ENCODE assay signal across 13 cellular contexts in the genomic region with DNA sequence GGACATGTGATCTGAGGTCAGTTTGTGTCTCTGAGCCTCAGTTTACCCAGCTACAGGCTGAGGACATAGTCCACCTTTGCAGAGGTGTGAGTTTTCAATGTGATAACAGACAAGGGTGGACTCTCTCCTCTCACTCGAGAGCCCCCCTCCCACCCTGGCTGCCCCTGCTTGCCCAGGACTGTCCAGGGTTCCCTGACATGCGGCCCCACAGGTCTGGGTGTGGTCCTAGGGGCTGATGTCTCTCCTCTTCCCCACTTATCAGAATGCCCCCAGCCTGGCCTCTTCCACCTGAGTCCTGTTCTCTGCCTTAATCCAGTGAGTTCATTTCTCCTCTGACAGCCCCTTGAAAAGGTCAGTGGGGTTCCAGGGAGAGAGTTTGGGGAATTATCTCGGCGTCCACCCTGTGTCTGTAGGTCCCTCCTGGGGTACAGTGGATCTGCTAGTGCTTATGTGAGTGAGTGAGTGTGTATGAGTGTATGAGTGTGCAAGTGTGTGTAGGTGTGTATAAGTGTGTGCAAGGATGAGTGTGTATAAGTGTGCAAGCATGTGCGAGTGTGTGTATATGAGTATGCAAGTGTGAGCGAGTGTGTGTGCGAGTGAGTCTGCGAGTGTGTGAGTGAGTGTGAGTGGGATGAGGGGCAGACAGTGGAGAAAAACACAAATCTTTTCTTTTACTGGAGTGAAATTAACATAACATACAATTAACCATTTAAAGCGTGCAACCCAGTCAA.
DNase-seq lines count a peak whose midpoint lies in the region; ATAC-seq, FAIRE-seq and TF ChIP-seq lines count a peak whose summit lies in the region.
"Had no signal": no experiment of that assay in that cellular context is flagged by ENCODE, and none has a peak within 500 bp of the region (broad histone marks: within the 10 kb centered on the region; RNA-seq: fewer than 3 reads in every experiment).

No MANE protein-coding gene starts in this region.

- H3K36me3 ChIP-seq in heart left ventricle (no peaks in the 10 kb centered on the region), kidney (ENCODE audit: control insufficient read depth in 1 of 2, insufficient read depth in 2 of 2, low read length in 2 of 2) (no peaks in the 10 kb centered on the region), osteoblast (ENCODE audit: insufficient read depth, low read length) (no peaks in the 10 kb centered on the region)

- DNase-seq in Right ventricle myocardium superior (peak; percentile 23), heart left ventricle (no peak), kidney (peak; percentile 31), osteoblast (ENCODE audit: insufficient read length, low spot score, missing footprints) (peak; percentile 71), urothelium cell line (ENCODE audit: low spot score) (no peak), NCI-H1930 (lab: John Stamatoyannopoulos, UW) (no peak), D341Med (ENCODE audit: low spot score) (no peak)
- no peak for DNase-seq in activated CD4-positive, alpha-beta T cell treated with anti-CD3 and anti-CD28 coated beads, Interleukin-2, amount 50 U/mL, for 4 hours
- DNase-seq: NCI-H146, NCI-H226, NCI-H526 treated with DMSO at 0.1 percent for 48 hours had no signal

- no peak for FAIRE-seq in kidney (lab: Jason Lieb, UNC)
- FAIRE-seq in urothelium cell line (lab: Jason Lieb, UNC), result peak; percentile 93

- H3K9ac ChIP-seq in kidney (ENCODE audit: low read length in 2 of 2), result no peak overlapping the region

- ATAC-seq in Right ventricle myocardium superior (ENCODE audit: poor library complexity) (no peak), heart left ventricle (no peak)

- no peak overlapping the region for H3K4me2 ChIP-seq in osteoblast (ENCODE audit: insufficient read depth, low read length)

- H3K27ac ChIP-seq in heart left ventricle, result no peak overlapping the region
- H3K27ac ChIP-seq in kidney (ENCODE audit: low read depth in 2 of 2, low read length in 2 of 2), result no peak overlapping the region
- no peak overlapping the region for H3K27ac ChIP-seq in osteoblast (ENCODE audit: low read depth, low read length)
- H3K27ac ChIP-seq: 22Rv1, RWPE1 had no signal

- TF ChIP-seq CTCF in heart left ventricle (IDR thresholded peaks at IDR 0.05), result no peak
- no peak for TF ChIP-seq CTCF in kidney (IDR thresholded peaks at IDR 0.05; ENCODE audit: borderline replicate concordance, extremely low read depth, insufficient read depth)
- no peak for TF ChIP-seq CTCF in osteoblast (IDR thresholded peaks at IDR 0.05; ENCODE audit: extremely low read depth, low read depth, low read length)

- H3K79me2 ChIP-seq in osteoblast (ENCODE audit: insufficient read depth, low read length), result no peaks in the 10 kb centered on the region

- H3K4me1 ChIP-seq in heart left ventricle, result no peaks in the 10 kb centered on the region
- H3K4me1 ChIP-seq in kidney (ENCODE audit: control insufficient read depth in 1 of 2, insufficient read depth in 1 of 2, low read depth in 1 of 2, low read length in 2 of 2), result no peaks in the 10 kb centered on the region
- H3K4me1 ChIP-seq in osteoblast (ENCODE audit: insufficient read depth, low read length), result no peaks in the 10 kb centered on the region

- H2AFZ ChIP-seq in osteoblast (ENCODE audit: low read length), result no peak overlapping the region

- H3K4me3 ChIP-seq in heart left ventricle, result no peak overlapping the region
- H3K4me3 ChIP-seq in kidney (ENCODE audit: low read length in 2 of 2), result no peak overlapping the region
- H3K4me3 ChIP-seq in osteoblast (ENCODE audit: insufficient read depth, low read length), result no peak overlapping the region

- H3K27me3 ChIP-seq in heart left ventricle (peaks cover 0 to 48% (median 7%) of the 10 kb centered on the region in 9 donors), osteoblast (ENCODE audit: insufficient read depth, low read length) (peaks cover 10% of the 10 kb centered on the region)

- intact Hi-C loops in Right ventricle myocardium superior (cut with DNase I), result loop anchor here (1.0 to 10.0 kb wide), 2 partner anchors 59 to 444 kb away; no protein-coding TSS in a partner anchor
- intact Hi-C loops in heart left ventricle (cut with DNase I), result loop anchor here in 9 of 10 donors (1.0 to 5.0 kb wide), 7 partner anchors 252 to 447 kb away; no protein-coding TSS in a partner anchor
- intact Hi-C loops in kidney (cut with DNase I), result loop anchor here (5.0 kb wide), 1 partner anchor 443 kb away; no protein-coding TSS in a partner anchor

- H3K9me3 ChIP-seq in heart left ventricle (no peaks in the 10 kb centered on the region), kidney (ENCODE audit: control insufficient read depth in 1 of 2, low read length in 2 of 2) (no peaks in the 10 kb centered on the region), osteoblast (ENCODE audit: low read depth, low read length) (no peaks in the 10 kb centered on the region)

- no peak for TF ChIP-seq POLR2A in heart left ventricle (IDR thresholded peaks at IDR 0.05)

- no peaks in the 10 kb centered on the region for H4K20me1 ChIP-seq in osteoblast (ENCODE audit: insufficient read depth, low read length)

- WGBS in heart left ventricle, 4 donors, result 90 to 92% (median 91%) methylated on average over 9 of the region's 9 CpGs

Comparison
In these comparisons a context has a peak if more than half of its experiments do, and no peak if none do; other contexts are left out.
1. DNase-seq: peak in Right ventricle myocardium superior (single experiment), kidney (single experiment) and osteoblast (single experiment); none in heart left ventricle (0 of 5), urothelium cell line (single experiment), NCI-H1930 (0 of 2), activated CD4-positive, alpha-beta T cell treated with anti-CD3 and anti-CD28 coated beads, Interleukin-2, amount 50 U/mL, for 4 hours (0 of 2) and D341Med (single experiment).